9 cellular contexts compared by ENCODE assay signal in genomic region chr6:107185570-107185969, GRCh38.
DNase-seq lines count a peak whose midpoint lies in the region; ATAC-seq and TF ChIP-seq lines count a peak whose summit lies in the region.
"Had no signal": no experiment of that assay in that cellular context is flagged by ENCODE, and none has a peak within 500 bp of the region (broad histone marks: within the 10 kb centered on the region; RNA-seq: fewer than 3 reads in every experiment).

No MANE protein-coding gene starts in this region.

- no peaks in the 10 kb centered on the region for H3K36me3 ChIP-seq in left lung
- no peaks in the 10 kb centered on the region for H3K36me3 ChIP-seq in naive thymus-derived CD4-positive, alpha-beta T cell (ENCODE audit: control insufficient read depth in 2 of 3, insufficient read depth in 3 of 3, low read length in 3 of 3)

- POLR2A ChIA-PET in naive thymus-derived CD4-positive, alpha-beta T cell (lab: Charles Lee): no interaction called here

- CTCF ChIA-PET in naive thymus-derived CD4-positive, alpha-beta T cell (lab: Charles Lee): no interaction called here

- no peak for TF ChIP-seq EP300 in Ishikawa (IDR thresholded peaks at IDR 0.05; ENCODE audit: borderline replicate concordance)

- DNase-seq in AG09319 (ENCODE audit: extremely low read depth, low read depth) (no peak), astrocyte of the hippocampus (ENCODE audit: low read depth, low spot score) (peak; percentile 23), left lung (no peak), T-helper 1 cell (no peak)
- no peak for DNase-seq in naive thymus-derived CD4-positive, alpha-beta T cell
- DNase-seq: cerebellar nuclear complex had no signal

- peak; percentile 97 for ATAC-seq in left lung
- ATAC-seq in naive thymus-derived CD4-positive, alpha-beta T cell: no peak
- no peak for ATAC-seq in GM21360 (IDR thresholded peaks at IDR 0.05; ENCODE audit: unreplicated experiment)
- ATAC-seq in HG03095 (IDR thresholded peaks at IDR 0.05; ENCODE audit: unreplicated experiment): no peak

- peak; percentile 48; the same call in 1 of the 2 replicates for TF ChIP-seq RAD21 in Ishikawa (IDR thresholded peaks at IDR 0.05; ENCODE audit: low read depth)

- no peak overlapping the region for H3K4me3 Mint-ChIP-seq in naive thymus-derived CD4-positive, alpha-beta T cell

- H3K36me3 Mint-ChIP-seq in naive thymus-derived CD4-positive, alpha-beta T cell: peaks cover 0 to 37% (median 23%) of the 10 kb centered on the region in 5 donors

- intact Hi-C loops in left lung (cut with DNase I): no loop called here
- intact Hi-C loops in naive thymus-derived CD4-positive, alpha-beta T cell (cut with micrococcal nuclease): no loop called here

- no peaks in the 10 kb centered on the region for H3K4me1 ChIP-seq in left lung
- no peaks in the 10 kb centered on the region for H3K4me1 ChIP-seq in naive thymus-derived CD4-positive, alpha-beta T cell (ENCODE audit: control insufficient read depth in 2 of 2, insufficient read depth in 2 of 2, low read length in 2 of 2)

- no peaks in the 10 kb centered on the region for H3K27me3 ChIP-seq in left lung
- H3K27me3 ChIP-seq in naive thymus-derived CD4-positive, alpha-beta T cell (ENCODE audit: control insufficient read depth in 2 of 2, insufficient read depth in 2 of 2, low read length in 2 of 2): no peaks in the 10 kb centered on the region

- no peaks in the 10 kb centered on the region for H3K27me3 Mint-ChIP-seq in naive thymus-derived CD4-positive, alpha-beta T cell

- H3K9me3 ChIP-seq in left lung: no peaks in the 10 kb centered on the region
- no peaks in the 10 kb centered on the region for H3K9me3 ChIP-seq in naive thymus-derived CD4-positive, alpha-beta T cell (ENCODE audit: control insufficient read depth in 2 of 3, low read length in 3 of 3)

- H3K9me3 Mint-ChIP-seq in naive thymus-derived CD4-positive, alpha-beta T cell: no peaks in the 10 kb centered on the region

- no peak overlapping the region for H3K27ac Mint-ChIP-seq in naive thymus-derived CD4-positive, alpha-beta T cell

- H3K4me3 ChIP-seq in left lung: no peak overlapping the region
- H3K4me3 ChIP-seq in naive thymus-derived CD4-positive, alpha-beta T cell (ENCODE audit: low read length): no peak overlapping the region

- no peak overlapping the region for H3K27ac ChIP-seq in left lung
- H3K27ac ChIP-seq in naive thymus-derived CD4-positive, alpha-beta T cell (ENCODE audit: low read depth, low read length): no peak overlapping the region

- H3K4me1 Mint-ChIP-seq in naive thymus-derived CD4-positive, alpha-beta T cell: no peaks in the 10 kb centered on the region

- TF ChIP-seq CTCF in AG09319 (IDR thresholded peaks at IDR 0.05; ENCODE audit: low read depth, low read length) (peak; percentile 23), left lung (IDR thresholded peaks at IDR 0.05) (peak in 1 of 2 donors; percentile 10)

TF ChIP-seq in Ishikawa, 13 proteins besides CTCF, POLR2A, EP300 and RAD21:
- TF ChIP-seq ZBTB7A (IDR thresholded peaks at IDR 0.05; ENCODE audit: low read depth) (no peak), YY1 (IDR thresholded peaks at IDR 0.05; ENCODE audit: low read depth) (no peak), NFIC (IDR thresholded peaks at IDR 0.05) (no peak), TEAD4 (IDR thresholded peaks at IDR 0.05) (no peak), EGR1 (IDR thresholded peaks at IDR 0.05) (no peak), MAX (IDR thresholded peaks at IDR 0.05) (no peak), CREB1 (IDR thresholded peaks at IDR 0.05; ENCODE audit: low read depth) (no peak), USF1 (IDR thresholded peaks at IDR 0.05) (no peak), CEBPB (IDR thresholded peaks at IDR 0.05) (no peak), FOXM1 (IDR thresholded peaks at IDR 0.05; ENCODE audit: borderline replicate concordance, low read depth) (no peak), TCF12 (IDR thresholded peaks at IDR 0.05; ENCODE audit: low read depth) (no peak), TAF1 (IDR thresholded peaks at IDR 0.05; ENCODE audit: low read depth) (no peak), REST (IDR thresholded peaks at IDR 0.05; ENCODE audit: low read depth) (no peak)
